In the genomic region with DNA sequence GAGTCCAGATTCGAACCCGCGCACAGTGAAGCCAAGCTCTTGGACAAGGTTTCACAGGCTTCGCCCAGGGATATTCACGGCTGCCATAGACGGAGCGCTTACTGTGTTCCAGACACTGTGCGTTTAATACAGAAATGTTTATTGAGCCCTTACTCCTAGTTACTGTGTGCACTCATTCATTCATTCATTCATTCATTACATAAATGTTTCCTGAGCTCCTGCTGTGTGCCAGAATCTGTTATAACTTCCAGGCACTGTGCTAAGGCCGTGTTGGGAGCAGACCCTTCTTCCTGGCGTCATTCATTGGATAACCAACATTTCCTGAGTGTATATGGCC, we compare ENCODE assay signal across 8 cellular contexts. TPM values are rescaled to one million over a fixed set of nuclear protein-coding genes. Genes with fewer than 3 reads are reported as not detected.
DNase-seq lines count a peak whose midpoint lies in the region; ATAC-seq and TF ChIP-seq lines count a peak whose summit lies in the region.

No MANE protein-coding gene starts in this region.

- H3K4me3 Mint-ChIP-seq in activated naive CD4-positive, alpha-beta T cell treated with anti-CD3 and anti-CD28 coated beads, Interleukin-2, amount 50 U/mL, for 24 hours: peak overlapping the region; percentile 89

- DNase-seq in activated naive CD4-positive, alpha-beta T cell (lab: John Stamatoyannopoulos, UW): no peak
- DNase-seq in astrocyte of the spinal cord (ENCODE audit: low read depth, low spot score) (no peak), lung microvascular endothelial cell (ENCODE audit: low read depth in 2 of 2) (peak; percentile 19 to 24), upper lobe of left lung (no peak)
- DNase-seq in stimulated activated CD8-positive, alpha-beta memory T cell treated with anti-CD3 and anti-CD28 coated beads, Interleukin-4, amount 100 ng/mL, for 48 hours: no peak
- no peak for DNase-seq in activated effector memory CD4-positive, alpha-beta T cell treated with anti-CD3 and anti-CD28 coated beads, Interleukin-2, amount 50 U/mL, for 16 hours

- no peaks in the 10 kb centered on the region for H3K9me3 ChIP-seq in upper lobe of left lung

- peaks cover 27 to 51% (median 35%) of the 10 kb centered on the region in 4 donors for H3K4me1 ChIP-seq in upper lobe of left lung

- no peaks in the 10 kb centered on the region for H3K36me3 Mint-ChIP-seq in activated naive CD4-positive, alpha-beta T cell treated with anti-CD3 and anti-CD28 coated beads, Interleukin-2, amount 50 U/mL, for 24 hours

- H3K4me3 ChIP-seq in astrocyte of the spinal cord (ENCODE audit: low read depth, low read length) (peak overlapping the region; percentile 34), upper lobe of left lung (peak overlapping the region in 3 of 4 donors; percentile 68 to 71 (median 70))

- H3K27me3 Mint-ChIP-seq in activated naive CD4-positive, alpha-beta T cell treated with anti-CD3 and anti-CD28 coated beads, Interleukin-2, amount 50 U/mL, for 24 hours: no peaks in the 10 kb centered on the region

- peaks cover 38% of the 10 kb centered on the region for H3K4me1 Mint-ChIP-seq in activated naive CD4-positive, alpha-beta T cell treated with anti-CD3 and anti-CD28 coated beads, Interleukin-2, amount 50 U/mL, for 24 hours

- in situ Hi-C loops in astrocyte of the spinal cord (cut with HindIII; ENCODE audit: low sequenced_read_pairs): no loop called here

- TF ChIP-seq EP300 in upper lobe of left lung (IDR thresholded peaks at IDR 0.05): no peak

- 29 to 39% methylated on average over 5 to 10 of the region's 10 CpGs for WGBS in upper lobe of left lung, 2 donors

- ATAC-seq in upper lobe of left lung (ENCODE audit: low FRiP score in 2 of 2) (no peak), HG03520 (IDR thresholded peaks at IDR 0.05; ENCODE audit: unreplicated experiment) (no peak)

- peak overlapping the region; percentile 72 for H3K27ac Mint-ChIP-seq in activated naive CD4-positive, alpha-beta T cell treated with anti-CD3 and anti-CD28 coated beads, Interleukin-2, amount 50 U/mL, for 24 hours

- H3K27me3 ChIP-seq in upper lobe of left lung: no peaks in the 10 kb centered on the region

- no peaks in the 10 kb centered on the region for H3K36me3 ChIP-seq in upper lobe of left lung

- H3K9me3 Mint-ChIP-seq in activated naive CD4-positive, alpha-beta T cell treated with anti-CD3 and anti-CD28 coated beads, Interleukin-2, amount 50 U/mL, for 24 hours: no peaks in the 10 kb centered on the region

- TF ChIP-seq CTCF in astrocyte of the spinal cord (IDR thresholded peaks at IDR 0.05; ENCODE audit: low read depth, low read length): no peak
- TF ChIP-seq CTCF in upper lobe of left lung (IDR thresholded peaks at IDR 0.05): no peak

- no peak for TF ChIP-seq POLR2A in upper lobe of left lung (IDR thresholded peaks at IDR 0.05)

- peak overlapping the region; percentile 67 to 98 (median 98) for H3K27ac ChIP-seq in upper lobe of left lung

RNA-seq across cellular contexts. Expression of gene MED13L, which starts 0.7 kb away (rescaled TPM):
- total RNA-seq in lung microvascular endothelial cell (37.3 and 91.5 TPM in 2 replicates), upper lobe of left lung (100 to 1,000 TPM in 5 of 6 donors, 10 to 100 TPM in 1; 96.6 to 178 (median 124) TPM)

Comparison
In these comparisons a context has a peak if more than half of its experiments do, and no peak if none do; other contexts are left out.
1. DNase-seq: peak in lung microvascular endothelial cell (2 of 2); none in activated naive CD4-positive, alpha-beta T cell (0 of 4), astrocyte of the spinal cord (single experiment), upper lobe of left lung (0 of 2), stimulated activated CD8-positive, alpha-beta memory T cell treated with anti-CD3 and anti-CD28 coated beads, Interleukin-4, amount 100 ng/mL, for 48 hours (single experiment) and activated effector memory CD4-positive, alpha-beta T cell treated with anti-CD3 and anti-CD28 coated beads, Interleukin-2, amount 50 U/mL, for 16 hours (single experiment).